Comparison of ENCODE assay signal across 26 cellular contexts in the genomic region with DNA sequence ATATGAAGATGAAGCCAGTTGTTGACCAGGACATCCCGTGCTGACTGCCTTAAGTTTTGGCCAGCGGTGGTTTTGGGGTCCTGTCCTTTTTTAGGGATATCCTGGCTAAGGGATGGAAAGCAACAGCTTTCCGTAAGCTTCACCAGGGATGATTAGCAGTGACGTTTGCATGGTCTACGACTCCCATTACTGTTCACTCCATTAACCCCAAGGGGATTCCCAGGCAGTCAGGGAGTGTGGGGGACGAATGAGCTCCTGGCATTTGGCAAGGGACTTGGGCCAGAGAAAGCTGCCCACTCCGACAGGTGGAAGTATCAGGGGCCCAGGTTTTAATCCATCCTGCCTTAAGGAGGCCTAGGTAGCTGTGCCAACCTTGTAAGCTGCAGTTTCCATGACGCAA.
DNase-seq lines count a peak whose midpoint lies in the region; ATAC-seq, FAIRE-seq and TF ChIP-seq lines count a peak whose summit lies in the region.
"Had no signal": no experiment of that assay in that cellular context is flagged by ENCODE, and none has a peak within 500 bp of the region (broad histone marks: within the 10 kb centered on the region; RNA-seq: fewer than 3 reads in every experiment).

No MANE protein-coding gene starts in this region.

- no peak for TF ChIP-seq POLR2A in suprapubic skin (IDR thresholded peaks at IDR 0.05)

- TF ChIP-seq CTCF in SK-N-SH (IDR thresholded peaks at IDR 0.05) (no peak), astrocyte (IDR thresholded peaks at IDR 0.05; ENCODE audit: insufficient read depth, low read depth, low read length) (no peak), suprapubic skin (IDR thresholded peaks at IDR 0.05) (no peak)

- POLR2A ChIA-PET in SK-N-SH (lab: Yijun Ruan, JAX), result no interaction called here

- DNase-seq in SK-N-SH (no peak), astrocyte (ENCODE audit: low read depth) (no peak), kidney tubule cell (ENCODE audit: low spot score) (peak; percentile 41), suprapubic skin (ENCODE audit: low spot score in 2 of 2) (no peak), HuH-7.5 (ENCODE audit: low spot score) (no peak)
- no peak for DNase-seq in central memory CD4-positive, alpha-beta T cell
- DNase-seq: AML-193; C1 segment of cervical spinal cord; CD8-positive, alpha-beta T cell; DMS153; Karpas-422; NCI-H1417 treated with DMSO at 0.1 percent for 48 hours; NCI-H187 treated with DMSO at 0.1 percent for 48 hours; NCI-H2107; NCI-H446 treated with DMSO at 0.1 percent for 48 hours; NCI-H526 treated with DMSO at 0.1 percent for 48 hours; OCI-M1; SHP77 had no signal

- H3K36me3 ChIP-seq in SK-N-SH (replicated peaks in 1 of 2; ENCODE audit: control insufficient read depth in 1 of 2, insufficient read depth in 2 of 2, low read length in 1 of 2) (peaks cover 10 to 18% of the 10 kb centered on the region in 2 experiments), astrocyte (ENCODE audit: insufficient read depth, low read length) (peaks cover 15% of the 10 kb centered on the region), suprapubic skin (peaks cover 8% of the 10 kb centered on the region)

- H3K4me1 ChIP-seq in SK-N-SH (ENCODE audit: control insufficient read depth in 1 of 2, insufficient read depth in 2 of 2, low read depth in 1 of 2, low read length in 1 of 2) (no peaks in the 10 kb centered on the region), astrocyte (ENCODE audit: insufficient read depth, low read length) (no peaks in the 10 kb centered on the region), suprapubic skin (no peaks in the 10 kb centered on the region)
- H3K4me1 ChIP-seq: HAP-1 had no signal

- TF ChIP-seq RAD21 in SK-N-SH (IDR thresholded peaks at IDR 0.05; ENCODE audit: low read length), result no peak

- peaks cover 11% of the 10 kb centered on the region for H3K36me3 Mint-ChIP-seq in astrocyte (ENCODE audit: low read depth, unreplicated experiment)

- H3K9ac ChIP-seq in SK-N-SH (no peak overlapping the region), astrocyte (ENCODE audit: low read length) (no peak overlapping the region)

- no peaks in the 10 kb centered on the region for H3K79me2 ChIP-seq in SK-N-SH (ENCODE audit: insufficient read depth)
- H3K79me2 ChIP-seq in astrocyte (ENCODE audit: insufficient read depth, low read length), result no peaks in the 10 kb centered on the region

- H3K9me2 ChIP-seq in SK-N-SH, result no peaks in the 10 kb centered on the region

- H3K4me1 Mint-ChIP-seq in astrocyte (ENCODE audit: low read depth, unreplicated experiment), result peaks cover 20% of the 10 kb centered on the region

- no peak for FAIRE-seq in astrocyte (lab: Jason Lieb, UNC)
- FAIRE-seq: G401.6 had no signal

- H3K27me3 ChIP-seq in SK-N-SH (ENCODE audit: insufficient read depth) (no peaks in the 10 kb centered on the region), astrocyte (ENCODE audit: insufficient read depth, low read length) (no peaks in the 10 kb centered on the region), suprapubic skin (no peaks in the 10 kb centered on the region)

- peaks cover 29% of the 10 kb centered on the region for H3F3A ChIP-seq in SK-N-SH (replicated peaks; ENCODE audit: insufficient read depth)

- TF ChIP-seq EP300 in SK-N-SH (IDR thresholded peaks at IDR 0.05; ENCODE audit: borderline replicate concordance in 1 of 2, low read depth in 1 of 2, low read length in 1 of 2) (no peak), suprapubic skin (IDR thresholded peaks at IDR 0.05) (no peak)

- H3K27me3 Mint-ChIP-seq in astrocyte (ENCODE audit: low read depth, unreplicated experiment), result no peaks in the 10 kb centered on the region
- H3K27me3 Mint-ChIP-seq: IgD-negative memory B cell had no signal

- 96% methylated on average over 7 of the region's 8 CpGs for WGBS in SK-N-SH (ENCODE audit: low lambda C conversion rate)
- WGBS in suprapubic skin, result 73% methylated on average over 6 of the region's 8 CpGs

- H3K4me3 Mint-ChIP-seq in astrocyte (ENCODE audit: unreplicated experiment), result no peak overlapping the region
- H3K4me3 Mint-ChIP-seq: CD8-positive, alpha-beta T cell; GM23338; IgD-negative memory B cell had no signal

- ATAC-seq in SK-N-SH treated with all-trans-retinoic acid at 6 μM for 48 hours (peak; percentile 12), HG02588 (IDR thresholded peaks at IDR 0.05; ENCODE audit: unreplicated experiment) (no peak)
- ATAC-seq: CD8-positive, alpha-beta T cell; GM23338 had no signal

- H4K20me1 ChIP-seq in SK-N-SH (ENCODE audit: insufficient read depth), result no peaks in the 10 kb centered on the region
- no peaks in the 10 kb centered on the region for H4K20me1 ChIP-seq in astrocyte (ENCODE audit: insufficient read depth, low read length)

- H3K9me3 Mint-ChIP-seq in astrocyte (ENCODE audit: unreplicated experiment), result no peaks in the 10 kb centered on the region
- H3K9me3 Mint-ChIP-seq: CD8-positive, alpha-beta T cell; GM23338; IgD-negative memory B cell had no signal

- no peak overlapping the region for H3K4me3 ChIP-seq in SK-N-SH (ENCODE audit: low read depth in 2 of 2, low read length in 1 of 2)
- H3K4me3 ChIP-seq in astrocyte (ENCODE audit: insufficient read depth, low read depth, low read length), result no peak overlapping the region
- no peak overlapping the region for H3K4me3 ChIP-seq in suprapubic skin
- H3K4me3 ChIP-seq: GM23338, HAP-1, SK-N-MC had no signal

- CTCF ChIA-PET in SK-N-SH (lab: Yijun Ruan, JAX), result interaction anchor here (0.7 kb wide), 1 partner anchor 95 kb away, joined by 3 read pairs; no protein-coding TSS in a partner anchor

- H3K27ac ChIP-seq in SK-N-SH (ENCODE audit: low read depth in 2 of 2, low read length in 1 of 2) (no peak overlapping the region), astrocyte (ENCODE audit: low read depth, low read length) (no peak overlapping the region), suprapubic skin (no peak overlapping the region)
- H3K27ac ChIP-seq: 22Rv1, SK-N-MC had no signal

- peak overlapping the region; percentile 62 for H3K27ac Mint-ChIP-seq in astrocyte (ENCODE audit: unreplicated experiment)
- H3K27ac Mint-ChIP-seq: CD8-positive, alpha-beta T cell had no signal

- H2AFZ ChIP-seq in SK-N-SH (ENCODE audit: low read depth) (no peak overlapping the region), astrocyte (ENCODE audit: low read depth, low read length) (no peak overlapping the region)
- H2AFZ ChIP-seq: GM23338 had no signal

- no peak overlapping the region for H3K4me2 ChIP-seq in SK-N-SH
- H3K4me2 ChIP-seq in astrocyte (ENCODE audit: low read length), result no peak overlapping the region
- H3K4me2 ChIP-seq: GM23338 had no signal

- no peaks in the 10 kb centered on the region for H3K9me3 ChIP-seq in SK-N-SH
- H3K9me3 ChIP-seq in astrocyte (ENCODE audit: insufficient read depth, low read depth, low read length), result no peaks in the 10 kb centered on the region
- no peaks in the 10 kb centered on the region for H3K9me3 ChIP-seq in suprapubic skin
- H3K9me3 ChIP-seq: HAP-1 had no signal

TF ChIP-seq in SK-N-SH treated with all-trans-retinoic acid at 6 μM for 48 hours, 23 proteins besides CTCF, POLR2A, EP300 and RAD21:
- no peak for TF ChIP-seq ARNTL (CRISPR knock-in tag; IDR thresholded peaks at IDR 0.05; ENCODE audit: borderline replicate concordance, low read depth)
- no peak for TF ChIP-seq ZNF70 (CRISPR knock-in tag; IDR thresholded peaks at IDR 0.05)
- TF ChIP-seq CSDC2 (CRISPR knock-in tag; IDR thresholded peaks at IDR 0.05), result no peak
- no peak for TF ChIP-seq BACH2 (CRISPR knock-in tag; IDR thresholded peaks at IDR 0.05; ENCODE audit: borderline replicate concordance)
- no peak for TF ChIP-seq ESRRG (CRISPR knock-in tag; IDR thresholded peaks at IDR 0.05)
- no peak for TF ChIP-seq ZC3H10 (CRISPR knock-in tag; IDR thresholded peaks at IDR 0.05)
- TF ChIP-seq ZNF8 (CRISPR knock-in tag; IDR thresholded peaks at IDR 0.05), result no peak
- TF ChIP-seq OSR1 (CRISPR knock-in tag; IDR thresholded peaks at IDR 0.05), result no peak
- TF ChIP-seq RARB (CRISPR knock-in tag; IDR thresholded peaks at IDR 0.05), result no peak
- TF ChIP-seq, protein P1, sequence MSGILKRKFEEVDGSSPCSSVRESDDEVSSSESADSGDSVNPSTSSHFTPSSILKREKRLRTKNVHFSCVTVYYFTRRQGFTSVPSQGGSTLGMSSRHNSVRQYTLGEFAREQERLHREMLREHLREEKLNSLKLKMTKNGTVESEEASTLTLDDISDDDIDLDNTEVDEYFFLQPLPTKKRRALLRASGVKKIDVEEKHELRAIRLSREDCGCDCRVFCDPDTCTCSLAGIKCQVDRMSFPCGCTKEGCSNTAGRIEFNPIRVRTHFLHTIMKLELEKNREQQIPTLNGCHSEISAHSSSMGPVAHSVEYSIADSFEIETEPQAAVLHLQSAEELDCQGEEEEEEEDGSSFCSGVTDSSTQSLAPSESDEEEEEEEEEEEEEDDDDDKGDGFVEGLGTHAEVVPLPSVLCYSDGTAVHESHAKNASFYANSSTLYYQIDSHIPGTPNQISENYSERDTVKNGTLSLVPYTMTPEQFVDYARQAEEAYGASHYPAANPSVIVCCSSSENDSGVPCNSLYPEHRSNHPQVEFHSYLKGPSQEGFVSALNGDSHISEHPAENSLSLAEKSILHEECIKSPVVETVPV (CRISPR knock-in tag; IDR thresholded peaks at IDR 0.05), result no peak

TF ChIP-seq in SK-N-SH, 30 proteins besides CTCF, POLR2A, EP300 and RAD21 (continues in another document):
- TF ChIP-seq NRF1 (IDR thresholded peaks at IDR 0.05; ENCODE audit: low read depth, low read length) (no peak), RXRA (IDR thresholded peaks at IDR 0.05; ENCODE audit: borderline replicate concordance, low read depth) (no peak), CHD2 (IDR thresholded peaks at IDR 0.05; ENCODE audit: low read length, partially characterized antibody) (no peak), USF1 (IDR thresholded peaks at IDR 0.05; ENCODE audit: borderline replicate concordance, low read depth) (no peak)
